In the genomic region with DNA sequence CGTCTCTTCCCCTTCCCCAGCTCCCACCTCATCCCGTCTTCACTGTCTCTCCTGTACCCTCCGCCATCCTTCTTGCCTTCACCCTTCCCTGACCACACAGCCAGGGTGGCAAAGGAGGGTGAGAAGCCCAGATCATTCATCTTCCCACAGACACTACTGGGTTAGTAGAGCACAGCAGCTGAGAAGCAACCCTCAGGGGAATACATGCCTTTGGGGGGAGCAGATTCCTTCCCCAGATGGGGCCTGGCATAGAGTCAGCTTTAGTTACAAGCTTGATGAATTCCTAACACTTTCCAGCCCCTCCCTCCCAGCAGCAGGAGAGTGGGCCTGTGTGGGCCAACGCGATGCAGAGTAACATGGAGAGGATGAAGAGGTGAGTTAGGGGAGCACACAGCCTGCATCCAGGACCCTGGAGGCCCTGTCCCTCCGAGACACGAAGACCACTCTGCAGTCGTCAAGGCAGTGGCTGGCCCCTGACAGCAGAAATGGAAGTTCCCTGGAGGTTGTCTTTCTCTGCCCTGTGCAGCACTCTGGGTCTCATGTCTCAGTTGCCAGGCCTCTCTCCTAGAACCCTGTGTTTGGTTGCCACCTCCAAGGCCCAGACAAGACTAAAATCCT, we compare ENCODE assay signal across 15 cellular contexts. TPM values are rescaled to one million over a fixed set of nuclear protein-coding genes. Genes with fewer than 3 reads are reported as not detected.
DNase-seq lines count a peak whose midpoint lies in the region; ATAC-seq and TF ChIP-seq lines count a peak whose summit lies in the region.
"Had no signal": no experiment of that assay in that cellular context is flagged by ENCODE, and none has a peak within 500 bp of the region (broad histone marks: within the 10 kb centered on the region; RNA-seq: fewer than 3 reads in every experiment).

No MANE protein-coding gene starts in this region.

- DNase-seq in CD8-positive, alpha-beta T cell, result no peak
- DNase-seq in nephron progenitor cell, result no peak
- no peak for DNase-seq in esophagus squamous epithelium (lab: John Stamatoyannopoulos, UW)
- no peak for DNase-seq in stimulated activated CD4-positive, alpha-beta T cell treated with anti-CD3 and anti-CD28 coated beads, Interleukin-4, amount 100 ng/mL, for 24 hours
- no peak for DNase-seq in NCI-H345 treated with DMSO at 0.1 percent for 48 hours (lab: John Stamatoyannopoulos, UW; ENCODE audit: unreplicated experiment)
- no peak for DNase-seq in AG08396 (ENCODE audit: low spot score)
- DNase-seq: activated T-cell treated with anti-CD3 and anti-CD28 coated beads, Interleukin-2, amount 50 U/mL, for 1 hour; effector memory CD4-positive, alpha-beta T cell; GOT3; NCI-H1092; NCI-H526; WERI-Rb-1 had no signal

- WGBS in esophagus squamous epithelium, 2 donors, result 87 to 90% methylated on average over 3 to 6 of the region's 8 CpGs

- no peaks in the 10 kb centered on the region for H3K9me3 ChIP-seq in CD8-positive, alpha-beta T cell (ENCODE audit: low read length)
- H3K9me3 ChIP-seq in Loucy (ENCODE audit: insufficient read depth, low read depth, low read length), result no peaks in the 10 kb centered on the region
- H3K9me3 ChIP-seq in esophagus squamous epithelium, result no peaks in the 10 kb centered on the region

- H2AFZ ChIP-seq in Loucy (ENCODE audit: low read length), result no peak overlapping the region

- H4K20me1 ChIP-seq in Loucy (ENCODE audit: insufficient read depth, low read length, poor library complexity, severe bottlenecking), result no peaks in the 10 kb centered on the region

- peak overlapping the region; percentile 44 for H3K4me2 ChIP-seq in Loucy (ENCODE audit: low read depth, low read length, poor library complexity, severe bottlenecking)

- H3K79me2 ChIP-seq in Loucy (ENCODE audit: insufficient read depth, low read length), result no peaks in the 10 kb centered on the region

- POLR2A ChIA-PET in CD8-positive, alpha-beta T cell (lab: Charles Lee), result interaction anchor here (0.9 to 3.2 kb wide), 3 partner anchors 10 to 24 kb away, joined by 4 to 34 read pairs (median 7); partner anchors contain the start of gene BTG2

- peaks cover 8% of the 10 kb centered on the region; the same call in 1 of the 2 replicates for H3F3A ChIP-seq in Loucy (ENCODE audit: low read depth)

- no peaks in the 10 kb centered on the region for H3K27me3 ChIP-seq in CD8-positive, alpha-beta T cell (ENCODE audit: insufficient read depth, low read length)
- no peaks in the 10 kb centered on the region for H3K27me3 ChIP-seq in Loucy (ENCODE audit: insufficient read depth, low read length, poor library complexity, severe bottlenecking)
- H3K27me3 ChIP-seq in esophagus squamous epithelium, result no peaks in the 10 kb centered on the region

- H3K4me3 ChIP-seq in CD8-positive, alpha-beta T cell (ENCODE audit: low read depth, low read length), result no peak overlapping the region
- H3K4me3 ChIP-seq in Loucy (ENCODE audit: low read length, poor library complexity, severe bottlenecking), result no peak overlapping the region
- H3K4me3 ChIP-seq in esophagus squamous epithelium, result no peak overlapping the region
- H3K4me3 ChIP-seq: lung had no signal

- intact Hi-C loops in CD8-positive, alpha-beta T cell (cut with DNase I, micrococcal nuclease), result no loop called here
- intact Hi-C loops in dendritic cell treated with granulocyte-macrophage colony-stimulating factor and Interleukin-4, amounts not matched to agents 40 ng/mL and 50 ng/mL, for 4 days (cut with micrococcal nuclease), result no loop called here
- intact Hi-C loops in esophagus squamous epithelium (cut with DNase I), result no loop called here

- no peaks in the 10 kb centered on the region for H3K36me3 ChIP-seq in CD8-positive, alpha-beta T cell (ENCODE audit: insufficient read depth, low read length)
- H3K36me3 ChIP-seq in Loucy (ENCODE audit: insufficient read depth, low read length) (no peaks in the 10 kb centered on the region), esophagus squamous epithelium (no peaks in the 10 kb centered on the region)
- H3K36me3 ChIP-seq: WERI-Rb-1 had no signal

- peaks cover 32% of the 10 kb centered on the region for H3K4me1 ChIP-seq in CD8-positive, alpha-beta T cell (ENCODE audit: insufficient read depth, low read length)
- H3K4me1 ChIP-seq in Loucy (ENCODE audit: insufficient read depth, low read length, poor library complexity, severe bottlenecking), result peaks cover 57% of the 10 kb centered on the region
- peaks cover 0 to 19% (median 7%) of the 10 kb centered on the region in 3 donors for H3K4me1 ChIP-seq in esophagus squamous epithelium

- CTCF ChIA-PET in CD8-positive, alpha-beta T cell (lab: Charles Lee), result interaction anchor here (3.1 to 22.4 kb wide), 3 partner anchors 10 to 42 kb away, joined by 19 to 388 read pairs (median 174); partner anchors contain the start of gene BTG2

- no peaks in the 10 kb centered on the region for H3K9me2 ChIP-seq in Loucy (replicated peaks; ENCODE audit: low read depth, low read length)

- H3K36me3 Mint-ChIP-seq in CD8-positive, alpha-beta T cell, result no peaks in the 10 kb centered on the region
- H3K36me3 Mint-ChIP-seq in dendritic cell treated with granulocyte-macrophage colony-stimulating factor and Interleukin-4, amounts not matched to agents 40 ng/mL and 50 ng/mL, for 4 days (ENCODE audit: low read depth), result no peaks in the 10 kb centered on the region
- no peaks in the 10 kb centered on the region for H3K36me3 Mint-ChIP-seq in nephron progenitor cell (ENCODE audit: low read depth)

- no peak for TF ChIP-seq CTCF in CD8-positive, alpha-beta T cell (IDR thresholded peaks at IDR 0.05)
- TF ChIP-seq CTCF in Loucy (conservative IDR thresholded peaks at IDR 0.05; ENCODE audit: low read length) (no peak), nephron progenitor cell (IDR thresholded peaks at IDR 0.05) (no peak), esophagus squamous epithelium (IDR thresholded peaks at IDR 0.05) (no peak)

- peak overlapping the region; percentile 58 for H3K9ac ChIP-seq in Loucy (ENCODE audit: low read depth, low read length, poor library complexity, severe bottlenecking)

- H3K4me3 Mint-ChIP-seq in CD8-positive, alpha-beta T cell, result no peak overlapping the region
- no peak overlapping the region for H3K4me3 Mint-ChIP-seq in dendritic cell treated with granulocyte-macrophage colony-stimulating factor and Interleukin-4, amounts not matched to agents 40 ng/mL and 50 ng/mL, for 4 days
- no peak overlapping the region for H3K4me3 Mint-ChIP-seq in nephron progenitor cell

- ATAC-seq in CD8-positive, alpha-beta T cell, result no peak

- TF ChIP-seq POLR2A in esophagus squamous epithelium (IDR thresholded peaks at IDR 0.05), result no peak

- H3K27me3 Mint-ChIP-seq in CD8-positive, alpha-beta T cell (ENCODE audit: low read depth), result no peaks in the 10 kb centered on the region
- peaks cover 2% of the 10 kb centered on the region for H3K27me3 Mint-ChIP-seq in dendritic cell treated with granulocyte-macrophage colony-stimulating factor and Interleukin-4, amounts not matched to agents 40 ng/mL and 50 ng/mL, for 4 days
- H3K27me3 Mint-ChIP-seq in nephron progenitor cell (ENCODE audit: low read depth, poor library complexity), result peaks cover 4% of the 10 kb centered on the region

- H3K9me3 Mint-ChIP-seq in CD8-positive, alpha-beta T cell, result no peaks in the 10 kb centered on the region
- H3K9me3 Mint-ChIP-seq in dendritic cell treated with granulocyte-macrophage colony-stimulating factor and Interleukin-4, amounts not matched to agents 40 ng/mL and 50 ng/mL, for 4 days, result no peaks in the 10 kb centered on the region
- no peaks in the 10 kb centered on the region for H3K9me3 Mint-ChIP-seq in nephron progenitor cell

- no peak overlapping the region for H3K27ac ChIP-seq in CD8-positive, alpha-beta T cell (ENCODE audit: low read depth, low read length)
- no peak overlapping the region for H3K27ac ChIP-seq in esophagus squamous epithelium
- H3K27ac ChIP-seq: WERI-Rb-1 had no signal

- peak overlapping the region; percentile 82 for H3K27ac Mint-ChIP-seq in CD8-positive, alpha-beta T cell
- peak overlapping the region; percentile 61 for H3K27ac Mint-ChIP-seq in dendritic cell treated with granulocyte-macrophage colony-stimulating factor and Interleukin-4, amounts not matched to agents 40 ng/mL and 50 ng/mL, for 4 days
- H3K27ac Mint-ChIP-seq in nephron progenitor cell, result peak overlapping the region; percentile 16

- peaks cover 69% of the 10 kb centered on the region for H3K4me1 Mint-ChIP-seq in CD8-positive, alpha-beta T cell (ENCODE audit: low read depth)
- H3K4me1 Mint-ChIP-seq in dendritic cell treated with granulocyte-macrophage colony-stimulating factor and Interleukin-4, amounts not matched to agents 40 ng/mL and 50 ng/mL, for 4 days (ENCODE audit: low read depth), result peaks cover 56% of the 10 kb centered on the region
- peaks cover 43% of the 10 kb centered on the region for H3K4me1 Mint-ChIP-seq in nephron progenitor cell

RNA-seq across cellular contexts. Expression of gene BTG2, which starts 8.8 kb away (rescaled TPM):
- total RNA-seq in CD8-positive, alpha-beta T cell, result 100 to 1,000 TPM; 751 to 765 TPM
- 10 to 100 TPM; 29.7 to 46.2 (median 41.3) TPM for total RNA-seq in esophagus squamous epithelium

RNA-seq across cellular contexts. Expression of gene FMOD, which starts 54.4 kb away (rescaled TPM):
- not detected for total RNA-seq in CD8-positive, alpha-beta T cell
- total RNA-seq in esophagus squamous epithelium, result 10 to 100 TPM in 2 of 4 donors, 1 to 10 TPM in 2; 4.3 to 29.9 (median 9.9) TPM

Comparison
In these comparisons a context has a peak if more than half of its experiments do, and no peak if none do; other contexts are left out.
1. H3K27ac Mint-ChIP-seq: peak in every context shown above with its lines; median percentile 82 in CD8-positive, alpha-beta T cell; 61 in dendritic cell treated with granulocyte-macrophage colony-stimulating factor and Interleukin-4, amounts not matched to agents 40 ng/mL and 50 ng/mL, for 4 days; 16 in nephron progenitor cell.
2. RNA of gene BTG2, which starts 8.8 kb away (total RNA-seq): 751 to 765 TPM in CD8-positive, alpha-beta T cell; 29.7 to 46.2 TPM in esophagus squamous epithelium; every median in the first group is over 10 times any median in the second.
3. RNA of gene FMOD, which starts 54.4 kb away (total RNA-seq): 4.3 to 29.9 TPM in esophagus squamous epithelium; not detected in CD8-positive, alpha-beta T cell; every median in the first group is over 4 times any median in the second.